Comparison of ENCODE assay signal across 8 cellular contexts in genomic region chr2:30511122-30512083, GRCh38.
DNase-seq lines count a peak whose midpoint lies in the region; ATAC-seq and TF ChIP-seq lines count a peak whose summit lies in the region.
"Had no signal": no experiment of that assay in that cellular context is flagged by ENCODE, and none has a peak within 500 bp of the region (broad histone marks: within the 10 kb centered on the region; RNA-seq: fewer than 3 reads in every experiment).

No MANE protein-coding gene starts in this region.

- no peaks in the 10 kb centered on the region for H3K36me3 ChIP-seq in tibial artery

- ATAC-seq in HG02610 (IDR thresholded peaks at IDR 0.05; ENCODE audit: unreplicated experiment) (no peak), HG03469 (IDR thresholded peaks at IDR 0.05; ENCODE audit: unreplicated experiment) (no peak)

- H3K27ac ChIP-seq in tibial artery, result peak overlapping the region in 1 of 2 donors; percentile 14

- peaks cover 0 to 4% (median 0%) of the 10 kb centered on the region in 3 donors for H3K9me3 ChIP-seq in tibial artery

- no peak overlapping the region for H3K4me3 ChIP-seq in foreskin fibroblast (ENCODE audit: low read depth in 1 of 2, low read length in 2 of 2)
- no peak overlapping the region for H3K4me3 ChIP-seq in tibial artery

- H3K27me3 ChIP-seq in tibial artery, result no peaks in the 10 kb centered on the region

- peaks cover 0 to 46% (median 17%) of the 10 kb centered on the region in 4 donors for H3K4me1 ChIP-seq in tibial artery

- intact Hi-C loops in tibial artery (cut with DNase I; ENCODE audit: low total_unique reads), result no loop called here

- DNase-seq in HuH-7 (ENCODE audit: low spot score), result peak; percentile 10
- DNase-seq in NCI-H82 (lab: John Stamatoyannopoulos, UW), result peak; percentile 92
- DNase-seq in foreskin fibroblast, result peak; percentile 59 to 76
- DNase-seq in tibial artery, result peak; percentile 57 to 74
- no peak for DNase-seq in activated naive CD4-positive, alpha-beta T cell (lab: John Stamatoyannopoulos, UW)
- DNase-seq: effector memory CD4-positive, alpha-beta T cell had no signal

- TF ChIP-seq CTCF in foreskin fibroblast (IDR thresholded peaks at IDR 0.05; ENCODE audit: low read depth, low read length) (no peak), tibial artery (IDR thresholded peaks at IDR 0.05) (no peak)

Comparison
In these comparisons a context has a peak if more than half of its experiments do, and no peak if none do; other contexts are left out.
1. DNase-seq: peak in HuH-7 (single experiment), NCI-H82 (single experiment), foreskin fibroblast (2 of 2) and tibial artery (2 of 2); none in activated naive CD4-positive, alpha-beta T cell (0 of 4).